In genomic region chr11:2804701-2805387, GRCh38 we compare ENCODE assay signal across 12 cellular contexts.
DNase-seq lines count a peak whose midpoint lies in the region; ATAC-seq and TF ChIP-seq lines count a peak whose summit lies in the region.
"Had no signal": no experiment of that assay in that cellular context is flagged by ENCODE, and none has a peak within 500 bp of the region (broad histone marks: within the 10 kb centered on the region; RNA-seq: fewer than 3 reads in every experiment).

No MANE protein-coding gene starts in this region.

- peak; percentile 9 for DNase-seq in WTC11 (ENCODE audit: low spot score)
- peak; percentile 49 for DNase-seq in ecto neural progenitor cell (ENCODE audit: low spot score)
- DNase-seq in lung (ENCODE audit: low spot score): peak; percentile 27
- DNase-seq in spleen: peak; percentile 51
- DNase-seq in NCI-H1092 treated with DMSO at 0.1 percent for 48 hours (lab: John Stamatoyannopoulos, UW): no peak
- DNase-seq in NCI-H1436 (lab: John Stamatoyannopoulos, UW): no peak
- DNase-seq: NCI-H2107, PC-9 had no signal

- no peak overlapping the region for H3K4me3 ChIP-seq in lung
- H3K4me3 ChIP-seq in spleen: no peak overlapping the region
- H3K4me3 ChIP-seq: PC-9 had no signal

- CTCF ChIA-PET in WTC11 (lab: Charles Lee): no interaction called here

- no peak overlapping the region for H3K4me3 Mint-ChIP-seq in WTC11
- H3K4me3 Mint-ChIP-seq: central memory CD8-positive, alpha-beta T cell had no signal

- H3K9me3 ChIP-seq in lung (ENCODE audit: control insufficient read depth in 2 of 2, insufficient read depth in 1 of 2, low read length in 1 of 2) (no peaks in the 10 kb centered on the region), spleen (peaks cover 0 to 4% (median 0%) of the 10 kb centered on the region in 8 donors)

- WGBS in lung, 2 donors: 80 to 87% methylated on average over 19 of the region's 19 CpGs
- 83 to 92% (median 86%) methylated on average over 15 to 19 of the region's 19 CpGs for WGBS in spleen, 5 donors

- H3K27ac Mint-ChIP-seq in WTC11: no peak overlapping the region

- H3K36me3 ChIP-seq in lung (ENCODE audit: control insufficient read depth in 2 of 2, insufficient read depth in 2 of 2, low read length in 2 of 2) (no peaks in the 10 kb centered on the region), spleen (no peaks in the 10 kb centered on the region)

- peak overlapping the region; percentile 35 to 42 for H3K27ac ChIP-seq in lung (ENCODE audit: low read depth in 1 of 2, low read length in 1 of 2)
- no peak overlapping the region for H3K27ac ChIP-seq in spleen
- H3K27ac ChIP-seq: PC-9 had no signal

- no peaks in the 10 kb centered on the region for H3K36me3 Mint-ChIP-seq in WTC11

- no peak for TF ChIP-seq POLR2A in spleen (IDR thresholded peaks at IDR 0.05)

- peaks cover 17% of the 10 kb centered on the region for H3K4me1 Mint-ChIP-seq in WTC11

- TF ChIP-seq CTCF in WTC11 (IDR thresholded peaks at IDR 0.05) (no peak), lung (IDR thresholded peaks at IDR 0.05; ENCODE audit: control extremely low read depth, extremely low read depth) (no peak), spleen (IDR thresholded peaks at IDR 0.05 in 8 of 11, conservative IDR thresholded peaks at IDR 0.05 in 3 of 11) (no peak)

- peaks cover 71% of the 10 kb centered on the region for H3K27me3 Mint-ChIP-seq in WTC11 (ENCODE audit: low read depth)

- POLR2A ChIA-PET in WTC11 (lab: Charles Lee): no interaction called here

- H3K4me1 ChIP-seq in lung (ENCODE audit: control insufficient read depth in 2 of 2, insufficient read depth in 2 of 2, low read length in 2 of 2) (peaks cover 7 to 18% of the 10 kb centered on the region in 2 donors), spleen (peaks cover 0 to 21% (median 6%) of the 10 kb centered on the region in 6 donors)
- H3K4me1 ChIP-seq: Caco-2 had no signal

- ATAC-seq in WTC11 (no peak), lung (ENCODE audit: insufficient read depth, low FRiP score) (no peak), GM18867 (IDR thresholded peaks at IDR 0.05; ENCODE audit: unreplicated experiment) (no peak)
- ATAC-seq: HCT116 had no signal

- H3K9me3 Mint-ChIP-seq in WTC11: no peaks in the 10 kb centered on the region
- H3K9me3 Mint-ChIP-seq: central memory CD8-positive, alpha-beta T cell had no signal

- H3K27me3 ChIP-seq in lung (ENCODE audit: control insufficient read depth, insufficient read depth) (no peaks in the 10 kb centered on the region), spleen (replicated peaks in 1 of 7) (no peaks in the 10 kb centered on the region)

- intact Hi-C loops in spleen (cut with DNase I; ENCODE audit: low total_unique reads): no loop called here

TF ChIP-seq in WTC11, 78 proteins besides CTCF, POLR2A, EP300 and RAD21:
- TF ChIP-seq OVOL2 (CRISPR knock-in tag; IDR thresholded peaks at IDR 0.05; ENCODE audit: borderline replicate concordance) (no peak), TEAD4 (CRISPR knock-in tag; IDR thresholded peaks at IDR 0.05) (no peak), FOXP1 (CRISPR knock-in tag; IDR thresholded peaks at IDR 0.05; ENCODE audit: borderline replicate concordance) (no peak), TP53 (CRISPR knock-in tag; IDR thresholded peaks at IDR 0.05) (no peak), AFF4 (CRISPR knock-in tag; IDR thresholded peaks at IDR 0.05; ENCODE audit: borderline replicate concordance) (no peak), ARID4B (CRISPR knock-in tag; IDR thresholded peaks at IDR 0.05; ENCODE audit: borderline replicate concordance) (no peak), NFYB (CRISPR knock-in tag; conservative IDR thresholded peaks at IDR 0.05; ENCODE audit: low read depth) (no peak), JAZF1 (CRISPR knock-in tag; IDR thresholded peaks at IDR 0.05) (no peak), FOXJ3 (CRISPR knock-in tag; IDR thresholded peaks at IDR 0.05; ENCODE audit: borderline replicate concordance) (no peak), FOXK1 (CRISPR knock-in tag; IDR thresholded peaks at IDR 0.05) (no peak), CREM (CRISPR knock-in tag; IDR thresholded peaks at IDR 0.05) (no peak), ZNF138 (CRISPR knock-in tag; conservative IDR thresholded peaks at IDR 0.05) (no peak)

Comparison
In these comparisons a context has a peak if more than half of its experiments do, and no peak if none do; other contexts are left out.
1. DNase-seq: peak in WTC11 (single experiment), ecto neural progenitor cell (single experiment), lung (single experiment) and spleen (single experiment); none in NCI-H1092 treated with DMSO at 0.1 percent for 48 hours (single experiment) and NCI-H1436 (single experiment).
2. H3K27ac ChIP-seq: peak in lung (2 of 2); none in spleen (0 of 8).